7 cellular contexts compared by ENCODE assay signal in the genomic region with DNA sequence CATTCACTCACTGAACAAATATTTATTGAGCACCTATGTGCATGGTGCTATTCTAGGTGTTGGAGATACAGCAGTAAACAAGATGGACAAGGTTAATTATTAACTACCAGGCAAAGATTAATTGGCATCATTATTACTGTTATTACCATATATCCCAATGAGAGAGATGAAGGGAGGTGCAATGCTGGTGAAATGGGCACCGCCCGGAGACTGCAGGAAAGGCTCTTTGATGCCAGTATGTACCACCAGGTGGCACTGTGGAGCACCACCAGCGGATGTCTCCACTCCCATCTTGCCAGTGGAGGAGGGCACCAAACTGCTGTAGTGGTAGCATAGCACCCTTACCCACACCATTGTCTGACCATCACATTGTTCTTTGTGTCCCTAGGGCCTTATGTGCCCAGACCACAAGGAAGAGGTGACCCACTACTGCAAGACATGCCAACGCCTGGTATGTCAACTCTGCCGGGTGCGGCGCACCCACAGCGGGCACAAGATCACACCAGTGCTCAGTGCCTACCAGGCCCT. TPM values are rescaled to one million over a fixed set of nuclear protein-coding genes. Genes with fewer than 3 reads are reported as not detected.
DNase-seq lines count a peak whose midpoint lies in the region; ATAC-seq, FAIRE-seq and TF ChIP-seq lines count a peak whose summit lies in the region.

No MANE protein-coding gene starts in this region.

- H3K9ac ChIP-seq in adipocyte (ENCODE audit: low read length), result no peak overlapping the region

- peak; percentile 93 for FAIRE-seq in GM12891 (lab: Jason Lieb, UNC)

- no peak for ATAC-seq in HG03280 (IDR thresholded peaks at IDR 0.05; ENCODE audit: unreplicated experiment)

- no peaks in the 10 kb centered on the region for H3K36me3 ChIP-seq in adipocyte (ENCODE audit: control insufficient read depth, insufficient read depth, low read length, severe bottlenecking)

- TF ChIP-seq POLR2A in GM12891 (IDR thresholded peaks at IDR 0.05; ENCODE audit: low read depth, low read length), result no peak

- peaks cover 14% of the 10 kb centered on the region for H3K4me1 ChIP-seq in adipocyte (ENCODE audit: control insufficient read depth, insufficient read depth, low read length)

- no peak overlapping the region for H3K4me3 ChIP-seq in adipocyte (ENCODE audit: low read length)

- no peaks in the 10 kb centered on the region for H3K27me3 ChIP-seq in adipocyte (replicated peaks; ENCODE audit: control insufficient read depth, insufficient read depth, low read length)

- H3K9me3 ChIP-seq in adipocyte (ENCODE audit: control insufficient read depth, low read length), result no peaks in the 10 kb centered on the region

- intact Hi-C loops in cardiac septum (cut with DNase I), result loop anchor here (1.0 to 5.0 kb wide), 2 partner anchors 17 to 51 kb away; no protein-coding TSS in a partner anchor

- DNase-seq in GM12891 (ENCODE audit: insufficient read length, low spot score) (peak; percentile 91), NCI-H187 (lab: John Stamatoyannopoulos, UW) (peak; percentile 81 to 83), T-helper 1 cell (peak; percentile 61 to 84 (median 77)), adipocyte (ENCODE audit: low read depth) (peak; percentile 91), cardiac septum (ENCODE audit: low spot score) (peak; percentile 89), renal cortical epithelial cell (ENCODE audit: low read depth) (peak; percentile 66)

TF ChIP-seq in GM12891, 5 proteins besides CTCF, POLR2A, EP300 and RAD21:
- TF ChIP-seq SPI1 (IDR thresholded peaks at IDR 0.05; ENCODE audit: low read depth, low read length) (no peak), POLR2AphosphoS5 (IDR thresholded peaks at IDR 0.05; ENCODE audit: low read depth, low read length) (no peak), PAX5 (IDR thresholded peaks at IDR 0.05; ENCODE audit: insufficient read depth, low read length, severe bottlenecking) (no peak), POU2F2 (IDR thresholded peaks at IDR 0.05; ENCODE audit: low read depth, low read length) (no peak), TAF1 (IDR thresholded peaks at IDR 0.05; ENCODE audit: low read depth, low read length) (no peak)

RNA-seq across cellular contexts. Expression of a gene that starts 3.0 kb away (rescaled TPM):
- 0.50 TPM for polyA plus RNA-seq in GM12891 (2012; ENCODE audit: low read depth, missing spikeins)
- total RNA-seq in cardiac septum, result not detected
- total RNA-seq in renal cortical epithelial cell, result 2.6 and 5.9 TPM in 2 replicates

RNA-seq across cellular contexts. Expression of a gene that starts 3.5 kb away (rescaled TPM):
- polyA plus RNA-seq in GM12891 (2012; ENCODE audit: low read depth, missing spikeins), result 104 TPM
- total RNA-seq in cardiac septum (112 TPM), renal cortical epithelial cell (65.4 and 102 TPM in 2 replicates)

RNA-seq across cellular contexts. Expression of a gene that starts 31.1 kb away (rescaled TPM):
- polyA plus RNA-seq in GM12891 (2012; ENCODE audit: low read depth, missing spikeins), result 2.8 TPM
- total RNA-seq in cardiac septum (11.7 TPM), renal cortical epithelial cell (21.7 and 52.9 TPM in 2 replicates)

RNA-seq across cellular contexts. Expression of a gene that starts 31.9 kb away (rescaled TPM):
- 43.0 TPM for polyA plus RNA-seq in GM12891 (2012; ENCODE audit: low read depth, missing spikeins)
- total RNA-seq in cardiac septum (16.4 TPM), renal cortical epithelial cell (36.8 and 72.8 TPM in 2 replicates)

RNA-seq across cellular contexts. Expression of a gene that starts 36.3 kb away (rescaled TPM):
- polyA plus RNA-seq in GM12891 (2012; ENCODE audit: low read depth, missing spikeins), result 60.7 TPM
- total RNA-seq in cardiac septum (56.3 TPM), renal cortical epithelial cell (12.7 and 30.9 TPM in 2 replicates)
